1 cellular context compared by ENCODE assay signal in genomic region chr19:51083783-51084182, GRCh38.
TF ChIP-seq lines count a peak whose summit lies in the region.

No MANE protein-coding gene starts in this region.

TF ChIP-seq in H1, 55 proteins besides CTCF, POLR2A, EP300 and RAD21:
- TF ChIP-seq ASH2L (IDR thresholded peaks at IDR 0.05; ENCODE audit: low read length) (no peak), SRF (IDR thresholded peaks at IDR 0.05; ENCODE audit: low read depth, low read length) (no peak), PHF8 (conservative IDR thresholded peaks at IDR 0.05; ENCODE audit: low read depth, low read length) (no peak), MAFK (IDR thresholded peaks at IDR 0.05; ENCODE audit: low read depth, low read length) (no peak), POLR2AphosphoS5 (IDR thresholded peaks at IDR 0.05; ENCODE audit: low read depth, low read length) (no peak), BRCA1 (IDR thresholded peaks at IDR 0.05; ENCODE audit: low read depth, low read length) (no peak), CEBPB (IDR thresholded peaks at IDR 0.05; ENCODE audit: low read depth, low read length) (no peak), EGR1 (IDR thresholded peaks at IDR 0.05; ENCODE audit: borderline replicate concordance, low read depth, low read length) (no peak), SP1 (IDR thresholded peaks at IDR 0.05; ENCODE audit: low read depth, low read length) (no peak)
